ENCODE assay signal across 9 cellular contexts in genomic region chr5:77937015-77937908, GRCh38.
A peak's percentile ranks its signal among the peaks of the same experiment; 100 is the strongest.
DNase-seq lines count a peak whose midpoint lies in the region; ATAC-seq lines count a peak whose summit lies in the region.
"Had no signal": no experiment of that assay in that cellular context is flagged by ENCODE, and none has a peak within 500 bp of the region (broad histone marks: within the 10 kb centered on the region; RNA-seq: fewer than 3 reads in every experiment).

No MANE protein-coding gene starts in this region.

- no peak overlapping the region for H3K27ac ChIP-seq in right cardiac atrium (ENCODE audit: low read length)

- peak overlapping the region; percentile 60 for H3K27ac Mint-ChIP-seq in dendritic cell treated with granulocyte-macrophage colony-stimulating factor and Interleukin-4, amounts not matched to agents 40 ng/mL and 50 ng/mL, for 4 days

- intact Hi-C loops in dendritic cell treated with granulocyte-macrophage colony-stimulating factor and Interleukin-4, amounts not matched to agents 40 ng/mL and 50 ng/mL, for 4 days (cut with micrococcal nuclease): no loop called here
- intact Hi-C loops in right cardiac atrium (cut with DNase I): no loop called here

- H3K27me3 Mint-ChIP-seq in dendritic cell treated with granulocyte-macrophage colony-stimulating factor and Interleukin-4, amounts not matched to agents 40 ng/mL and 50 ng/mL, for 4 days: peaks cover 3% of the 10 kb centered on the region

- DNase-seq in COLO668 (lab: John Stamatoyannopoulos, UW; ENCODE audit: unreplicated experiment): no peak
- DNase-seq in right cardiac atrium: no peak
- no peak for DNase-seq in NCI-H1105 (lab: John Stamatoyannopoulos, UW)
- no peak for DNase-seq in mucosa of gallbladder (ENCODE audit: low spot score)

- peak; percentile 71 for ATAC-seq in GM18861 (IDR thresholded peaks at IDR 0.05; ENCODE audit: unreplicated experiment)
- peak; percentile 86 for ATAC-seq in GM21717 (IDR thresholded peaks at IDR 0.05; ENCODE audit: unreplicated experiment)
- peak; percentile 82 for ATAC-seq in HG03460 (IDR thresholded peaks at IDR 0.05; ENCODE audit: unreplicated experiment)
- ATAC-seq in right cardiac atrium: no peak

- no peak overlapping the region for H3K4me3 ChIP-seq in right cardiac atrium (ENCODE audit: low read length)

- H3K4me3 Mint-ChIP-seq in dendritic cell treated with granulocyte-macrophage colony-stimulating factor and Interleukin-4, amounts not matched to agents 40 ng/mL and 50 ng/mL, for 4 days: peak overlapping the region; percentile 57
- H3K4me3 Mint-ChIP-seq: natural killer cell treated with Interleukin-12 subunit alpha and Interleukin-12 subunit beta and Interleukin-15 and Interleukin-18, amount 100 ng/mL, for 72 hours had no signal

- no peaks in the 10 kb centered on the region for H3K36me3 Mint-ChIP-seq in dendritic cell treated with granulocyte-macrophage colony-stimulating factor and Interleukin-4, amounts not matched to agents 40 ng/mL and 50 ng/mL, for 4 days (ENCODE audit: low read depth)
- H3K36me3 Mint-ChIP-seq: natural killer cell treated with Interleukin-12 subunit alpha and Interleukin-12 subunit beta and Interleukin-15 and Interleukin-18, amount 100 ng/mL, for 72 hours had no signal

- H3K4me1 Mint-ChIP-seq in dendritic cell treated with granulocyte-macrophage colony-stimulating factor and Interleukin-4, amounts not matched to agents 40 ng/mL and 50 ng/mL, for 4 days (ENCODE audit: low read depth): peaks cover 28% of the 10 kb centered on the region

- H3K9me3 ChIP-seq in right cardiac atrium (ENCODE audit: control insufficient read depth, low read length): no peaks in the 10 kb centered on the region

- no peaks in the 10 kb centered on the region for H3K4me1 ChIP-seq in right cardiac atrium (ENCODE audit: control insufficient read depth, insufficient read depth, low read length)

- H3K27me3 ChIP-seq in right cardiac atrium (ENCODE audit: control insufficient read depth, insufficient read depth): no peaks in the 10 kb centered on the region

- H3K9me3 Mint-ChIP-seq in dendritic cell treated with granulocyte-macrophage colony-stimulating factor and Interleukin-4, amounts not matched to agents 40 ng/mL and 50 ng/mL, for 4 days: no peaks in the 10 kb centered on the region

- WGBS in right cardiac atrium: 61% methylated on average over 6 of the region's 6 CpGs

Comparison
In these comparisons a context has a peak if more than half of its experiments do, and no peak if none do; other contexts are left out.
1. ATAC-seq: peak in GM18861 (single experiment), GM21717 (single experiment) and HG03460 (single experiment); none in right cardiac atrium (0 of 2).